ENCODE assay signal across 8 cellular contexts in the genomic region with DNA sequence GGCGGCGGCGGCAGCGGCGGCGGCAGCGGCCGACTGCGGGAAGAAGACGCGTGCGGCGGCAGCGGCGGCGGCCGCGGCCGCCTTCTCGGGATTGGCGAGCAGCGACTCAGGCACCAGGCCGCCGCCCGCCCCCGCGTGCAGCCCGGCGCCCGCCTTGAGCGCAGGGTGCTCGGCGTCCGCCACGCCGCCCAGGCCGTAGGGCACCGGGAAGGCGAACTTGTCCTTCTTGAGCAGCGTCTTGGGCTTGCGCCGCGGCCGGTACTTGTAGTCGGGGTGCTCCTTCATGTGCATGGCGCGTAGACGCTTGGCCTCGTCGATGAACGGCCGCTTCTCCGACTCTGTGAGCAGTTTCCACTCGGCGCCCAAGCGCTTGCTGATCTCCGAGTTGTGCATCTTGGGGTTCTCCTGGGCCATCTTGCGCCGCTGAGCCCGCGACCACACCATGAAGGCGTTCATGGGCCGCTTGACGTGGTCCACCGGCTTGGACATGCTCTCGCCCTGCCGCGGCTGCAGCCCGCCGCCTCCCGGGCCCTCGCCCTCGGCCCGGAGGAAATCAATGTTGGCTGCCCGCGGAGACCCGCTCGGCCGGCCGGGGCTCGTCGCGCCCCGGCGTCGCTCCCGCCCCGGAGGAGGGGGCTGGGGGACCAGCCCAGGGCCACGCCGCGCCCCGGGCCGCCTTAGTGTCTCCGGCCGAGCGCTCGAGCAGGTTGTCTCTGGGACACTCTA. TPM values are rescaled to one million over a fixed set of nuclear protein-coding genes. Genes with fewer than 3 reads are reported as not detected.
DNase-seq lines count a peak whose midpoint lies in the region; ATAC-seq, FAIRE-seq and TF ChIP-seq lines count a peak whose summit lies in the region.

No MANE protein-coding gene starts in this region.

- H3K4me3 ChIP-seq in A549, result peak overlapping the region; percentile 55

- peak; percentile 12 to 35 for ATAC-seq in A549
- peak; percentile 17 for ATAC-seq in GM18519 (IDR thresholded peaks at IDR 0.05; ENCODE audit: low FRiP score, unreplicated experiment)
- ATAC-seq in naive thymus-derived CD8-positive, alpha-beta T cell, result peak; percentile 10 to 33
- ATAC-seq in HG02642 (IDR thresholded peaks at IDR 0.05; ENCODE audit: poor library complexity, unreplicated experiment), result no peak

- peak overlapping the region; percentile 86 for H3K4me2 ChIP-seq in A549

- no peak for TF ChIP-seq CTCF in A549 (IDR thresholded peaks at IDR 0.05)
- TF ChIP-seq CTCF in chondrocyte (IDR thresholded peaks at IDR 0.05), result no peak

- no peak for TF ChIP-seq RAD21 in A549 (conservative IDR thresholded peaks at IDR 0.05 in 1 of 2, IDR thresholded peaks at IDR 0.05 in 1 of 2)

- WGBS in A549 (ENCODE audit: missing lambda C conversion rate), result no CpG with 5 or more reads among the region's 97 CpGs

- no peaks in the 10 kb centered on the region for H3K4me1 ChIP-seq in A549

- peaks cover 3% of the 10 kb centered on the region for H3K36me3 Mint-ChIP-seq in chondrocyte (ENCODE audit: low read depth)
- peaks cover 2 to 13% (median 11%) of the 10 kb centered on the region in 3 donors for H3K36me3 Mint-ChIP-seq in naive thymus-derived CD8-positive, alpha-beta T cell

- H3K27ac ChIP-seq in A549, result peak overlapping the region; percentile 54 to 76; a peak in 5 of 6 replicates

- no peak for TF ChIP-seq EP300 in A549 (IDR thresholded peaks at IDR 0.05)

- CTCF ChIA-PET in A549 (lab: Yijun Ruan, JAX), result no interaction called here

- H3K27me3 Mint-ChIP-seq in chondrocyte (ENCODE audit: low read depth), result peaks cover 72% of the 10 kb centered on the region
- peaks cover 46 to 72% (median 64%) of the 10 kb centered on the region in 5 donors for H3K27me3 Mint-ChIP-seq in naive thymus-derived CD8-positive, alpha-beta T cell

- no peaks in the 10 kb centered on the region for H3K9me3 ChIP-seq in A549

- H3K27ac Mint-ChIP-seq in chondrocyte (ENCODE audit: unreplicated experiment), result no peak overlapping the region
- H3K27ac Mint-ChIP-seq in naive thymus-derived CD8-positive, alpha-beta T cell, result peak overlapping the region in 1 of 10 donors; percentile 57

- no peaks in the 10 kb centered on the region for H3K9me3 Mint-ChIP-seq in chondrocyte (ENCODE audit: low read depth)
- peaks cover 0 to 21% (median 9%) of the 10 kb centered on the region in 9 donors for H3K9me3 Mint-ChIP-seq in naive thymus-derived CD8-positive, alpha-beta T cell

- DNase-seq in A549 (ENCODE audit: low read depth in 1 of 2, low spot score in 1 of 2) (peak in 1 of 2 experiments; percentile 47), HUDEP-2 (lab: John Stamatoyannopoulos, UW; ENCODE audit: unreplicated experiment in 76 of 76) (peak in 40 of 76 experiments; percentile 11 to 84 (median 38)), chondrocyte (ENCODE audit: low spot score) (peak; percentile 93), GM19240 (ENCODE audit: insufficient read length, low spot score) (no peak), putamen (ENCODE audit: low spot score) (no peak)
- no peak for DNase-seq in naive thymus-derived CD8-positive, alpha-beta T cell

- peaks cover 20% of the 10 kb centered on the region for H3K4me1 Mint-ChIP-seq in chondrocyte (ENCODE audit: low read depth)
- H3K4me1 Mint-ChIP-seq in naive thymus-derived CD8-positive, alpha-beta T cell, result peaks cover 9 to 30% (median 25%) of the 10 kb centered on the region in 4 donors

- no peak for TF ChIP-seq POLR2A in A549 (IDR thresholded peaks at IDR 0.05; ENCODE audit: low read length)

- POLR2A ChIA-PET in A549 (lab: Yijun Ruan, JAX), result interaction anchor here (0.7 kb wide), 2 partner anchors 8 to 30 kb away, joined by 3 to 9 read pairs; no protein-coding TSS in a partner anchor
- POLR2A ChIA-PET in naive thymus-derived CD8-positive, alpha-beta T cell (lab: Charles Lee), result no interaction called here

- FAIRE-seq in A549 (lab: Jason Lieb, UNC), result no peak

- H3K4me3 Mint-ChIP-seq in chondrocyte (ENCODE audit: unreplicated experiment), result peak overlapping the region; percentile 65
- peak overlapping the region in 9 of 10 donors; percentile 33 to 73 (median 62) for H3K4me3 Mint-ChIP-seq in naive thymus-derived CD8-positive, alpha-beta T cell

TF ChIP-seq in A549, 52 proteins besides CTCF, POLR2A, EP300 and RAD21:
- no peak for TF ChIP-seq TP53 (CRISPR knock-in tag; IDR thresholded peaks at IDR 0.05)
- TF ChIP-seq JUN (IDR thresholded peaks at IDR 0.05), result 0 out of 5 replicates have a peak, but pooled peaks of 1 of the 2 experiments have one; percentile 17

RNA-seq across cellular contexts. Expression of a gene that starts 0.6 kb away (rescaled TPM):
- 6.1 and 6.9 TPM in 2 replicates for polyA plus RNA-seq in A549 (2011; rRNA removed)
- polyA plus RNA-seq in A549 (2012; cell fraction: cytosol; rRNA removed), result 3.2 and 4.3 TPM in 2 replicates
- polyA plus RNA-seq in A549 (2012; cell fraction: nucleus; rRNA removed), result 2.4 and 2.5 TPM in 2 replicates
- 0.28 to 0.62 TPM (median 0.45 TPM) in 3 replicates for polyA plus RNA-seq in A549 (2017; fragmentation: RNase III; extraction: RNeasy Plus Mini Kit Qiagen cat#74134 plus additional on column Dnase treatment)
- 4.1 and 5.0 TPM in 2 replicates for polyA minus RNA-seq in A549 (2011; rRNA and poly(A)+ RNA removed)
- total RNA-seq in chondrocyte, result not detected in 3 replicates
- not detected for total RNA-seq in naive thymus-derived CD8-positive, alpha-beta T cell
- not detected for polyA plus RNA-seq in naive thymus-derived CD8-positive, alpha-beta T cell

Comparison
In these comparisons a context has a peak if more than half of its experiments do, and no peak if none do; other contexts are left out.
1. DNase-seq: peak in HUDEP-2 (40 of 76) and chondrocyte (single experiment); none in naive thymus-derived CD8-positive, alpha-beta T cell (0 of 10), GM19240 (single experiment) and putamen (single experiment).